ENCODE assay signal across 37 cellular contexts in the genomic region with DNA sequence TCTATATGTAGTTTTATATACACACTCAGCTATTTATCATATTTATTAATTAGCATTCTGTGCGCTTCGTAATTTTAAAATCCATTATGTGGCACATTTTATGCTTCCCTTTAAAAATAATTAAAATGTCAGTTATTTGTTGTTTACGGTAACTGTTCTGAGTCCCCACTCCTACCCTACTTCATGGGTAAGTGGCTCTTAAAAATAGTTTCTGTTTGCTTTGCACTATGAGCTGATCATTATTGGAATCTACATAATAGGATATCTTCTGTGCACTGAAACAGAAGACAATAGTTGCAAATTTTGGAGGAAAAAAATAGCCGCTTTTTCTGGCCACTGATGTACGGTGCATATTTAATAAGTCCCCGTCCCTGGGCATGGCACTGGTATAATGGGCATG.
"Had no signal": no experiment of that assay in that cellular context is flagged by ENCODE, and none has a peak within 500 bp of the region (broad histone marks: within the 10 kb centered on the region; RNA-seq: fewer than 3 reads in every experiment).

No MANE protein-coding gene starts in this region.

- H3K27ac ChIP-seq: adrenal gland, body of pancreas, breast epithelium, Peyer's patch, VCaP had no signal

- DNase-seq: activated B cell treated with CpG ODN at 0.5 μM for 24 hours; activated CD4-positive, alpha-beta memory T cell treated with anti-CD3 and anti-CD28 coated beads for 36 hours; activated CD4-positive, alpha-beta T cell treated with anti-CD3 and anti-CD28 coated beads for 4 hours; activated CD4-positive, alpha-beta T cell treated with anti-CD3 and anti-CD28 coated beads, Interleukin-2, amount 50 U/mL, for 1 hour; activated CD4-positive, CD25-positive, alpha-beta regulatory T cell treated with anti-CD3 and anti-CD28 coated beads, Interleukin-2, amount 50 U/mL, for 72 hours; activated CD8-positive, alpha-beta memory T cell treated with anti-CD3 and anti-CD28 coated beads, Interleukin-2, amount 50 U/mL, for 4 hours; activated gamma-delta T cell treated with Interleukin-2 at 50 U/mL for 16 hours; activated naive CD4-positive, alpha-beta T cell treated with anti-CD3 and anti-CD28 coated beads for 36 hours; activated T-cell treated with anti-CD3 and anti-CD28 coated beads for 4 hours; activated T-cell treated with anti-CD3 and anti-CD28 coated beads, Interleukin-2, amount 50 U/mL, for 4 hours; adrenal gland; body of pancreas; Kasumi-1; KG1; MG63; NCI-H1048; NCI-H1436; NCI-H1694; NCI-H1930; NCI-H2081 treated with DMSO at 0.1 percent for 48 hours; NCI-H2171 treated with DMSO at 0.1 percent for 48 hours; NCI-H2227 treated with DMSO at 0.1 percent for 48 hours; NCI-H446; NCI-H524 treated with DMSO at 0.1 percent for 48 hours; NK-92 treated with Interleukin-12 subunit alpha and Interleukin-12 subunit beta, amount 100 ng/mL, for 24 hours; PC-3; Peyer's patch; RPMI8226; SIG-M5; SW 1271; T-helper 1 cell; T-helper 2 cell; T-helper 9 cell had no signal

- H3K4me3 ChIP-seq: adrenal gland, body of pancreas, breast epithelium, MG63, Peyer's patch had no signal

- H3K4me1 ChIP-seq: adrenal gland, body of pancreas, breast epithelium, Peyer's patch had no signal

- ATAC-seq: activated naive CD4-positive, alpha-beta T cell treated with anti-CD3 and anti-CD28 coated beads, Interleukin-2, amount 50 U/mL, for 72 hours; activated T-cell treated with anti-CD3 and anti-CD28 coated beads, Interleukin-2, amount 50 U/mL, for 4 hours; body of pancreas; PC-3; SK-N-SH treated with all-trans-retinoic acid at 6 μM for 48 hours had no signal

- H3K27me3 ChIP-seq: adrenal gland, body of pancreas, breast epithelium, MG63, Peyer's patch had no signal

- H3K9me3 ChIP-seq: adrenal gland, body of pancreas, breast epithelium, MG63, Peyer's patch had no signal

- H3K36me3 ChIP-seq: adrenal gland, breast epithelium, MG63, Peyer's patch had no signal
